ENCODE assay signal across 28 cellular contexts in genomic region chr20:5495026-5495425, GRCh38.
"Had no signal": no experiment of that assay in that cellular context is flagged by ENCODE, and none has a peak within 500 bp of the region (broad histone marks: within the 10 kb centered on the region; RNA-seq: fewer than 3 reads in every experiment).

No MANE protein-coding gene starts in this region.

- FAIRE-seq: colon, endometrium, endothelial cell of umbilical vein, frontal cortex had no signal

- H3K9me3 Mint-ChIP-seq: dendritic cell treated with granulocyte-macrophage colony-stimulating factor and Interleukin-4, amounts not matched to agents 40 ng/mL and 50 ng/mL, for 4 days; effector memory CD8-positive, alpha-beta T cell; endodermal cell had no signal

- H3K27ac ChIP-seq: colonic mucosa, coronary artery, dorsolateral prefrontal cortex, epithelial cell of prostate, esophagus muscularis mucosa, esophagus squamous epithelium, foreskin keratinocyte, gastrocnemius medialis, gastroesophageal sphincter, heart left ventricle, heart right ventricle had no signal

- ATAC-seq: effector memory CD8-positive, alpha-beta T cell; esophagus mucosa; foreskin keratinocyte; gastrocnemius medialis; gastroesophageal sphincter; heart left ventricle; heart right ventricle had no signal

- H3K4me3 ChIP-seq: colonic mucosa, coronary artery, dorsolateral prefrontal cortex, esophagus muscularis mucosa, esophagus squamous epithelium, gastrocnemius medialis, gastroesophageal sphincter, heart left ventricle, heart right ventricle had no signal

- H3K4me3 Mint-ChIP-seq: dendritic cell treated with granulocyte-macrophage colony-stimulating factor and Interleukin-4, amounts not matched to agents 40 ng/mL and 50 ng/mL, for 4 days; effector memory CD8-positive, alpha-beta T cell; endodermal cell had no signal

- H3K9me3 ChIP-seq: colonic mucosa, esophagus squamous epithelium, gastrocnemius medialis had no signal

- H3K4me1 ChIP-seq: colonic mucosa, esophagus muscularis mucosa, esophagus squamous epithelium, gastrocnemius medialis, gastroesophageal sphincter, heart left ventricle, heart right ventricle had no signal

- DNase-seq: colonic mucosa; cortex of kidney; dermis blood vessel endothelial cell; dorsolateral prefrontal cortex; effector CD4-positive, alpha-beta T cell; effector CD8-positive, alpha-beta T cell; effector memory CD4-positive, alpha-beta T cell; effector memory CD8-positive, alpha-beta T cell; endodermal cell; erythroblast; esophagus squamous epithelium; foreskin keratinocyte; foreskin melanocyte; gastrocnemius medialis; glutamatergic neuron; head of caudate nucleus; heart left ventricle; heart right ventricle had no signal

- H3K4me1 Mint-ChIP-seq: endodermal cell had no signal

- H3K27ac Mint-ChIP-seq: dendritic cell treated with granulocyte-macrophage colony-stimulating factor and Interleukin-4, amounts not matched to agents 40 ng/mL and 50 ng/mL, for 4 days; effector memory CD8-positive, alpha-beta T cell; endodermal cell had no signal

- H3K36me3 ChIP-seq: colonic mucosa, esophagus squamous epithelium, gastrocnemius medialis had no signal
